ENCODE assay signal across 8 cellular contexts in genomic region chr1:153782648-153783047, GRCh38. TPM values are rescaled to one million over a fixed set of nuclear protein-coding genes. Genes with fewer than 3 reads are reported as not detected.
DNase-seq lines count a peak whose midpoint lies in the region; ATAC-seq, FAIRE-seq and TF ChIP-seq lines count a peak whose summit lies in the region.
"Not testable (repeated sequence)": the region's sequence is repeated elsewhere in the genome, so short reads cannot be mapped to it uniquely, and the experiment has no call there.

No MANE protein-coding gene starts in this region.

- not testable (repeated sequence) for H3K9me3 ChIP-seq in BLaER1; WERI-Rb-1 (ENCODE audit: severe bottlenecking); ascending aorta; endothelial cell of umbilical vein (replicated peaks; ENCODE audit: control insufficient read depth, insufficient read depth, low read length); left lung; neutrophil; suprapubic skin

- H2AFZ ChIP-seq in endothelial cell of umbilical vein (ENCODE audit: low read depth, low read length), result not testable (repeated sequence)

- not testable (repeated sequence) for TF ChIP-seq EP300 in suprapubic skin (IDR thresholded peaks at IDR 0.05)

- TF ChIP-seq POLR2A in endothelial cell of umbilical vein (IDR thresholded peaks at IDR 0.05; ENCODE audit: low read depth, low read length); suprapubic skin (IDR thresholded peaks at IDR 0.05): not testable (repeated sequence)

- H3K27ac ChIP-seq in BLaER1 (peak overlapping the region; percentile 91), WERI-Rb-1 (peak overlapping the region; percentile 83), ascending aorta (peak overlapping the region; percentile 93 to 94), endothelial cell of umbilical vein (ENCODE audit: insufficient read depth, low read depth, low read length) (peak overlapping the region; percentile 73), left lung (peak overlapping the region; percentile 95 to 97), neutrophil (peak overlapping the region; percentile 94), suprapubic skin (peak overlapping the region; percentile 95)

- H3K27me3 ChIP-seq in BLaER1; WERI-Rb-1 (ENCODE audit: insufficient read depth, low read depth, severe bottlenecking); ascending aorta; endothelial cell of umbilical vein (ENCODE audit: control insufficient read depth in 2 of 2, insufficient read depth in 2 of 2, low read length in 2 of 2); left lung; neutrophil; suprapubic skin: not testable (repeated sequence)

- not testable (repeated sequence) for H3K9me1 ChIP-seq in endothelial cell of umbilical vein (replicated peaks; ENCODE audit: control insufficient read depth, extremely low read depth, insufficient read depth, low read length)

- H3K4me3 ChIP-seq in BLaER1, result peak overlapping the region; percentile 69
- peak overlapping the region; percentile 63 for H3K4me3 ChIP-seq in Jurkat, Clone E6-1 (ENCODE audit: low read length)
- peak overlapping the region; percentile 80 for H3K4me3 ChIP-seq in WERI-Rb-1 (ENCODE audit: low read depth, low read length)
- H3K4me3 ChIP-seq in ascending aorta, result peak overlapping the region; percentile 55 to 72
- peak overlapping the region in 1 of 3 experiments; percentile 55 for H3K4me3 ChIP-seq in endothelial cell of umbilical vein (replicated peaks in 1 of 3; ENCODE audit: insufficient read depth in 1 of 3, low read depth in 1 of 3, low read length in 3 of 3)
- peak overlapping the region in 1 of 2 donors; percentile 58 for H3K4me3 ChIP-seq in left lung
- peak overlapping the region; percentile 83 to 88 for H3K4me3 ChIP-seq in neutrophil (ENCODE audit: low read depth in 1 of 2, low read length in 1 of 2)
- peak overlapping the region; percentile 71 for H3K4me3 ChIP-seq in suprapubic skin

- FAIRE-seq in endothelial cell of umbilical vein (lab: Jason Lieb, UNC), result not testable (repeated sequence)

- not testable (repeated sequence) for TF ChIP-seq CTCF in WERI-Rb-1 (IDR thresholded peaks at IDR 0.05; ENCODE audit: low read depth, low read length); ascending aorta (IDR thresholded peaks at IDR 0.05); endothelial cell of umbilical vein (IDR thresholded peaks at IDR 0.05; ENCODE audit: extremely low read depth in 1 of 2, insufficient read depth in 1 of 2, low read depth in 1 of 2, low read length in 2 of 2); left lung (IDR thresholded peaks at IDR 0.05); neutrophil (IDR thresholded peaks at IDR 0.05); suprapubic skin (IDR thresholded peaks at IDR 0.05)

- 89% methylated on average over 8 of the region's 8 CpGs for WGBS in suprapubic skin

- peaks cover 45% of the 10 kb centered on the region for H3K4me1 ChIP-seq in BLaER1
- H3K4me1 ChIP-seq in ascending aorta, result peaks cover 8 to 26% of the 10 kb centered on the region in 2 donors
- H3K4me1 ChIP-seq in endothelial cell of umbilical vein (ENCODE audit: control insufficient read depth, extremely low read depth, insufficient read depth, low read length), result peaks cover 15% of the 10 kb centered on the region
- peaks cover 7 to 33% of the 10 kb centered on the region in 2 donors for H3K4me1 ChIP-seq in left lung
- peaks cover 28 to 31% of the 10 kb centered on the region in 2 experiments for H3K4me1 ChIP-seq in neutrophil (ENCODE audit: control insufficient read depth in 1 of 2, insufficient read depth in 1 of 2, low read depth in 1 of 2, low read length in 1 of 2)
- peaks cover 30% of the 10 kb centered on the region for H3K4me1 ChIP-seq in suprapubic skin

- POLR2A ChIA-PET in endothelial cell of umbilical vein (lab: Charles Lee), result interaction anchor here (0.6 kb wide), 1 partner anchor 123 kb away, joined by 4 read pairs; no protein-coding TSS in a partner anchor

- peak overlapping the region; percentile 83 for H3K9ac ChIP-seq in BLaER1
- not testable (repeated sequence) for H3K9ac ChIP-seq in endothelial cell of umbilical vein (replicated peaks; ENCODE audit: extremely low read depth, insufficient read depth, low read length)

- not testable (repeated sequence) for H3K79me2 ChIP-seq in endothelial cell of umbilical vein (ENCODE audit: control insufficient read depth, insufficient read depth, low read length)

- not testable (repeated sequence) for ATAC-seq in left lung

- not testable (repeated sequence) for DNase-seq in Jurkat, Clone E6-1 (ENCODE audit: low read depth, low spot score); WERI-Rb-1; ascending aorta (ENCODE audit: low spot score in 2 of 2); endothelial cell of umbilical vein (ENCODE audit: low read depth, low spot score); left lung; suprapubic skin (ENCODE audit: low spot score in 2 of 2)

- not testable (repeated sequence) for H4K20me1 ChIP-seq in BLaER1; endothelial cell of umbilical vein (replicated peaks; ENCODE audit: control insufficient read depth, extremely low read depth, insufficient read depth, low read length)

- dilution Hi-C loops in endothelial cell of umbilical vein (cut with MboI; ENCODE audit: extremely low pct_ligation_motif_present, low sequenced_read_pairs), result not testable (repeated sequence)

- intact Hi-C loops in ascending aorta (cut with DNase I); left lung (cut with DNase I): not testable (repeated sequence)
- intact Hi-C loops in endothelial cell of umbilical vein (cut with micrococcal nuclease), result loop anchor here (1.0 kb wide), 2 partner anchors 30 to 84 kb away; no protein-coding TSS in a partner anchor

- not testable (repeated sequence) for BruUV-seq in endothelial cell of umbilical vein (replicated peaks; lab: Mats Ljungman, UMichigan)

- H3K36me3 ChIP-seq in BLaER1 (peaks cover 26% of the 10 kb centered on the region), ascending aorta (peaks cover 8 to 18% of the 10 kb centered on the region in 2 donors), left lung (peaks cover 0 to 17% of the 10 kb centered on the region in 2 donors), neutrophil (peaks cover 12% of the 10 kb centered on the region)
- not testable (repeated sequence) for H3K36me3 ChIP-seq in WERI-Rb-1; endothelial cell of umbilical vein (ENCODE audit: control insufficient read depth in 2 of 2, extremely low read depth in 1 of 2, insufficient read depth in 2 of 2, low read length in 2 of 2); suprapubic skin

- H3K4me2 ChIP-seq in BLaER1, result peak overlapping the region; percentile 76
- peak overlapping the region; percentile 62 for H3K4me2 ChIP-seq in endothelial cell of umbilical vein (ENCODE audit: insufficient read depth, low read length)

- CTCF ChIA-PET in endothelial cell of umbilical vein (lab: Charles Lee), result not testable (repeated sequence)

RNA-seq across cellular contexts. Expression of gene SLC27A3, which starts 7.4 kb away (rescaled TPM):
- polyA plus RNA-seq in Jurkat, Clone E6-1 (2012; ENCODE audit: insufficient read depth, insufficient read length), result 6.4 TPM
- total RNA-seq in ascending aorta (315 TPM), endothelial cell of umbilical vein (26.5 and 26.6 TPM in 2 replicates), left lung (10 to 100 TPM; 56.5 to 68.6 TPM), suprapubic skin (10 to 100 TPM; 18.3 to 72.3 (median 39.6) TPM)
- polyA plus RNA-seq in endothelial cell of umbilical vein, result 34.3 and 40.1 TPM in 2 replicates
- polyA plus RNA-seq in endothelial cell of umbilical vein (2011; cell fraction: cytosol; rRNA removed), result 26.6 and 30.3 TPM in 2 replicates
- polyA plus RNA-seq in endothelial cell of umbilical vein (2011; cell fraction: nucleus; rRNA removed), result 109 and 144 TPM in 2 replicates
- polyA plus RNA-seq in endothelial cell of umbilical vein (2012), result 17.3 and 19.5 TPM in 2 replicates
- polyA minus RNA-seq in endothelial cell of umbilical vein, result 66.2 and 68.0 TPM in 2 replicates
- 22.5 TPM for polyA minus RNA-seq in endothelial cell of umbilical vein (2011; cell fraction: cytosol; rRNA and poly(A)+ RNA removed)
- polyA minus RNA-seq in endothelial cell of umbilical vein (2011; cell fraction: nucleus; rRNA and poly(A)+ RNA removed), result 12.9 and 17.1 TPM in 2 replicates

RNA-seq across cellular contexts. Expression of gene INTS3, which starts 54.8 kb away (rescaled TPM):
- 29.6 TPM for polyA plus RNA-seq in Jurkat, Clone E6-1 (2012; ENCODE audit: insufficient read depth, insufficient read length)
- total RNA-seq in ascending aorta, result 55.9 TPM
- total RNA-seq in endothelial cell of umbilical vein, result 56.1 and 63.1 TPM in 2 replicates
- 61.9 and 75.9 TPM in 2 replicates for polyA plus RNA-seq in endothelial cell of umbilical vein
- 36.4 and 38.2 TPM in 2 replicates for polyA plus RNA-seq in endothelial cell of umbilical vein (2011; cell fraction: cytosol; rRNA removed)
- polyA plus RNA-seq in endothelial cell of umbilical vein (2011; cell fraction: nucleus; rRNA removed), result 215 and 225 TPM in 2 replicates
- polyA plus RNA-seq in endothelial cell of umbilical vein (2012), result 37.5 and 38.3 TPM in 2 replicates
- polyA minus RNA-seq in endothelial cell of umbilical vein, result 65.3 and 77.1 TPM in 2 replicates
- 30.9 TPM for polyA minus RNA-seq in endothelial cell of umbilical vein (2011; cell fraction: cytosol; rRNA and poly(A)+ RNA removed)
- 49.9 and 71.6 TPM in 2 replicates for polyA minus RNA-seq in endothelial cell of umbilical vein (2011; cell fraction: nucleus; rRNA and poly(A)+ RNA removed)
- total RNA-seq in left lung, result 10 to 100 TPM; 50.5 to 57.5 TPM
- 10 to 100 TPM; 38.3 to 75.4 (median 43.9) TPM for total RNA-seq in suprapubic skin
